ENCODE assay signal across 15 cellular contexts in genomic region chr3:66239513-66240135, GRCh38. TPM values are rescaled to one million over a fixed set of nuclear protein-coding genes. Genes with fewer than 3 reads are reported as not detected.
A peak's percentile ranks its signal among the peaks of the same experiment; 100 is the strongest.
DNase-seq lines count a peak whose midpoint lies in the region; ATAC-seq and TF ChIP-seq lines count a peak whose summit lies in the region.
"Had no signal": no experiment of that assay in that cellular context is flagged by ENCODE, and none has a peak within 500 bp of the region (broad histone marks: within the 10 kb centered on the region; RNA-seq: fewer than 3 reads in every experiment).

No MANE protein-coding gene starts in this region.

- 0 out of 2 replicates have a peak, but pooled peaks cover 3% of the 10 kb centered on the region for H3K9me3 ChIP-seq in Caco-2
- H3K9me3 ChIP-seq: suprapubic skin had no signal

- no peak overlapping the region for H3K4me3 Mint-ChIP-seq in T-helper 2 cell treated with Interferon-gamma antibody and Interleukin-4, amounts not matched to agents 5 μg/mL and 100 μg/mL, for 36 hours
- H3K4me3 Mint-ChIP-seq in stimulated activated naive CD8-positive, alpha-beta T cell treated with anti-CD3 and anti-CD28 coated beads, Interleukin-15, amount 100 ng/mL, for 72 hours = peak overlapping the region in 1 of 2 donors; percentile 29
- no peak overlapping the region for H3K4me3 Mint-ChIP-seq in Caco-2 (ENCODE audit: unreplicated experiment)
- H3K4me3 Mint-ChIP-seq: dendritic cell treated with granulocyte-macrophage colony-stimulating factor and Interleukin-4, amounts not matched to agents 40 ng/mL and 50 ng/mL, for 4 days had no signal

- CTCF ChIA-PET in Caco-2 (lab: Charles Lee) = interaction anchor here (0.8 kb wide), 1 partner anchor 160 kb away, joined by 3 read pairs; no protein-coding TSS in a partner anchor

- peaks cover 61% of the 10 kb centered on the region for H3K36me3 Mint-ChIP-seq in T-helper 2 cell treated with Interferon-gamma antibody and Interleukin-4, amounts not matched to agents 5 μg/mL and 100 μg/mL, for 36 hours (ENCODE audit: low read depth)
- peaks cover 16% of the 10 kb centered on the region for H3K36me3 Mint-ChIP-seq in Caco-2 (ENCODE audit: insufficient read depth, unreplicated experiment)

- no peaks in the 10 kb centered on the region for H3K27me3 Mint-ChIP-seq in T-helper 2 cell treated with Interferon-gamma antibody and Interleukin-4, amounts not matched to agents 5 μg/mL and 100 μg/mL, for 36 hours (ENCODE audit: low read depth)
- H3K27me3 Mint-ChIP-seq in stimulated activated naive CD8-positive, alpha-beta T cell treated with anti-CD3 and anti-CD28 coated beads, Interleukin-15, amount 100 ng/mL, for 72 hours = no peaks in the 10 kb centered on the region
- H3K27me3 Mint-ChIP-seq in Caco-2 (ENCODE audit: insufficient read depth, unreplicated experiment) = no peaks in the 10 kb centered on the region
- H3K27me3 Mint-ChIP-seq: dendritic cell treated with granulocyte-macrophage colony-stimulating factor and Interleukin-4, amounts not matched to agents 40 ng/mL and 50 ng/mL, for 4 days had no signal

- H3K4me1 Mint-ChIP-seq in T-helper 2 cell treated with Interferon-gamma antibody and Interleukin-4, amounts not matched to agents 5 μg/mL and 100 μg/mL, for 36 hours (ENCODE audit: low read depth) = peaks cover 12% of the 10 kb centered on the region
- peaks cover 26% of the 10 kb centered on the region for H3K4me1 Mint-ChIP-seq in stimulated activated naive CD8-positive, alpha-beta T cell treated with anti-CD3 and anti-CD28 coated beads, Interleukin-15, amount 100 ng/mL, for 72 hours
- H3K4me1 Mint-ChIP-seq in Caco-2 (ENCODE audit: low read depth, unreplicated experiment) = no peaks in the 10 kb centered on the region

- peaks cover 37% of the 10 kb centered on the region for H3K9me3 Mint-ChIP-seq in T-helper 2 cell treated with Interferon-gamma antibody and Interleukin-4, amounts not matched to agents 5 μg/mL and 100 μg/mL, for 36 hours
- H3K9me3 Mint-ChIP-seq in stimulated activated naive CD8-positive, alpha-beta T cell treated with anti-CD3 and anti-CD28 coated beads, Interleukin-15, amount 100 ng/mL, for 72 hours = peaks cover 26 to 33% of the 10 kb centered on the region in 2 donors
- H3K9me3 Mint-ChIP-seq in Caco-2 (ENCODE audit: unreplicated experiment) = peaks cover 20% of the 10 kb centered on the region

- no peak overlapping the region for H3K27ac Mint-ChIP-seq in T-helper 2 cell treated with Interferon-gamma antibody and Interleukin-4, amounts not matched to agents 5 μg/mL and 100 μg/mL, for 36 hours
- H3K27ac Mint-ChIP-seq in stimulated activated naive CD8-positive, alpha-beta T cell treated with anti-CD3 and anti-CD28 coated beads, Interleukin-15, amount 100 ng/mL, for 72 hours = peak overlapping the region; percentile 49 to 94
- no peak overlapping the region for H3K27ac Mint-ChIP-seq in Caco-2 (ENCODE audit: unreplicated experiment)
- H3K27ac Mint-ChIP-seq: dendritic cell treated with granulocyte-macrophage colony-stimulating factor and Interleukin-4, amounts not matched to agents 40 ng/mL and 50 ng/mL, for 4 days had no signal

- no peaks in the 10 kb centered on the region for H3K36me3 ChIP-seq in Caco-2 (ENCODE audit: control insufficient read depth, insufficient read depth, low read length)

- POLR2A ChIA-PET in Caco-2 (lab: Charles Lee) = no interaction called here

- no peaks in the 10 kb centered on the region for H3K27me3 ChIP-seq in Caco-2 (replicated peaks; ENCODE audit: control insufficient read depth, insufficient read depth, low read length)
- H3K27me3 ChIP-seq: suprapubic skin had no signal

- DNase-seq in stimulated activated CD4-positive, alpha-beta T cell treated with anti-CD3 and anti-CD28 coated beads, Interleukin-1b, Interleukin-23, amount 100 ng/mL, for 48 hours = peak; percentile 52
- DNase-seq in stimulated activated CD4-positive, alpha-beta T cell treated with anti-CD3 and anti-CD28 coated beads, Interleukin-2, amount 100 ng/mL, for 24 hours = no peak
- DNase-seq in T-helper 2 cell treated with Interferon-gamma antibody and Interleukin-4, amounts not matched to agents 5 μg/mL and 100 μg/mL, for 36 hours (ENCODE audit: low spot score) = peak; percentile 23
- peak in 1 of 2 donors; percentile 61 for DNase-seq in stimulated activated naive CD8-positive, alpha-beta T cell treated with anti-CD3 and anti-CD28 coated beads, Interleukin-15, amount 100 ng/mL, for 72 hours
- no peak for DNase-seq in activated effector memory CD4-positive, alpha-beta T cell treated with anti-CD3 and anti-CD28 coated beads, Interleukin-2, amount 50 U/mL, for 16 hours
- DNase-seq in Caco-2 = no peak
- DNase-seq in putamen (ENCODE audit: low spot score) = no peak
- DNase-seq: erythroblast; IMR-90; NCI-H2227 treated with DMSO at 0.1 percent for 48 hours; NK-92 treated with Interleukin-12 subunit alpha and Interleukin-12 subunit beta, amount 100 ng/mL, for 24 hours; posterior cingulate gyrus had no signal

- BruUV-seq in Caco-2 (replicated peaks; lab: Mats Ljungman, UMichigan) = no TSS peak

- no peak for TF ChIP-seq CTCF in Caco-2 (IDR thresholded peaks at IDR 0.05; ENCODE audit: insufficient read depth in 1 of 2, low read depth in 1 of 2, low read length in 1 of 2, severe bottlenecking in 1 of 2, unreplicated experiment in 1 of 2)

- peak; percentile 63 for ATAC-seq in HG03342 (IDR thresholded peaks at IDR 0.05; ENCODE audit: unreplicated experiment)
- peak; percentile 98 for ATAC-seq in stimulated activated naive CD8-positive, alpha-beta T cell treated with anti-CD3 and anti-CD28 coated beads, Interleukin-15, amount 100 ng/mL, for 72 hours

- H3K4me3 ChIP-seq in Caco-2 (ENCODE audit: low read depth, low read length) = no peak overlapping the region
- H3K4me3 ChIP-seq: suprapubic skin had no signal

- no peaks in the 10 kb centered on the region for H3K4me1 ChIP-seq in Caco-2
- H3K4me1 ChIP-seq: suprapubic skin had no signal

- intact Hi-C loops in Caco-2 (cut with micrococcal nuclease; ENCODE audit: unreplicated experiment) = no loop called here

RNA-seq across cellular contexts. Expression of gene SLC25A26, which starts 18.8 kb away (rescaled TPM):
- 25.4 and 26.3 TPM in 2 replicates for total RNA-seq in Caco-2 (2022)

Comparison
In these comparisons a context has a peak if more than half of its experiments do, and no peak if none do; other contexts are left out.
1. DNase-seq: peak in stimulated activated CD4-positive, alpha-beta T cell treated with anti-CD3 and anti-CD28 coated beads, Interleukin-1b, Interleukin-23, amount 100 ng/mL, for 48 hours (single experiment) and T-helper 2 cell treated with Interferon-gamma antibody and Interleukin-4, amounts not matched to agents 5 μg/mL and 100 μg/mL, for 36 hours (single experiment); none in stimulated activated CD4-positive, alpha-beta T cell treated with anti-CD3 and anti-CD28 coated beads, Interleukin-2, amount 100 ng/mL, for 24 hours (0 of 2), activated effector memory CD4-positive, alpha-beta T cell treated with anti-CD3 and anti-CD28 coated beads, Interleukin-2, amount 50 U/mL, for 16 hours (single experiment), Caco-2 (0 of 2) and putamen (single experiment).
2. H3K27ac Mint-ChIP-seq: peak in stimulated activated naive CD8-positive, alpha-beta T cell treated with anti-CD3 and anti-CD28 coated beads, Interleukin-15, amount 100 ng/mL, for 72 hours (2 of 2); none in T-helper 2 cell treated with Interferon-gamma antibody and Interleukin-4, amounts not matched to agents 5 μg/mL and 100 μg/mL, for 36 hours (single experiment) and Caco-2 (single experiment).